ENCODE assay signal across 18 cellular contexts in the genomic region with DNA sequence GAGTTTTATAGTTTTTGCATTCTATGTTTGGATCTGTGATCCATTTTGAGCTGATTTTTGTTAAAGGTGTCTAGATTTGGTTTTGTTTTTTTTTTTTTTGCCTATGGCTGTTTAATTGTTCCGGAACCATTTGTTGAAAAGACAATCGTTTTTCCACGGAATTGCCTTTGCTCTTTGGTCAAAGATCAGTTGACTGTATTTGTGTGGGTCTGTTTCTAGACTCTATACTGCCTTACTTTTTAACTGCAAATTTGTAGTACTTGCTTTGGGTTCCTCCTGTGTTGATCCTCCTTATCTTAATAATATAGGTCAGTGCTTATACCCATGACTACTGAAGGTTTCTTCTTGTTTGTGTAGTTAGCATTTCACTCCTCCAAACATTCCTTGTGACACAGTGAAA.
"Had no signal": no experiment of that assay in that cellular context is flagged by ENCODE, and none has a peak within 500 bp of the region (broad histone marks: within the 10 kb centered on the region; RNA-seq: fewer than 3 reads in every experiment).

No MANE protein-coding gene starts in this region.

- H3K27ac ChIP-seq: colonic mucosa, heart left ventricle, left ventricle myocardium inferior, ovary, tibial artery, upper lobe of left lung, uterus had no signal

- DNase-seq: colonic mucosa; dermis blood vessel endothelial cell; heart left ventricle; immature natural killer cell; left ventricle myocardium inferior; mesendoderm; naive thymus-derived CD8-positive, alpha-beta T cell; ovary; right cardiac atrium; stimulated activated CD4-positive, alpha-beta T cell treated with anti-CD3 and anti-CD28 coated beads, Interleukin-4, amount 100 ng/mL, for 1 hour; stimulated activated CD8-positive, alpha-beta memory T cell treated with anti-CD3 and anti-CD28 coated beads, Interleukin-4, amount 100 ng/mL, for 48 hours; stimulated activated naive CD8-positive, alpha-beta T cell treated with anti-CD3 and anti-CD28 coated beads, Interleukin-15, Interleukin-2, amounts not matched to agents 100 U/mL and 50 U/mL, for 24 hours; tibial artery; upper lobe of left lung; uterus had no signal

- H3K36me3 ChIP-seq: colonic mucosa, heart left ventricle, left ventricle myocardium inferior, ovary, tibial artery, upper lobe of left lung, uterus had no signal

- FAIRE-seq: frontal cortex, keratinocyte had no signal

- ATAC-seq: heart left ventricle; naive thymus-derived CD8-positive, alpha-beta T cell; right cardiac atrium; stimulated activated effector memory CD8-positive, alpha-beta T cell treated with anti-CD3 and anti-CD28 coated beads, Interleukin-12 subunit alpha, Interleukin-12 subunit beta, amount 100 ng/mL, for 72 hours; stimulated activated naive CD8-positive, alpha-beta T cell treated with anti-CD3 and anti-CD28 coated beads, Interleukin-15, Interleukin-2, amounts not matched to agents 100 U/mL and 50 U/mL, for 24 hours had no signal

- H3K4me1 ChIP-seq: colonic mucosa, uterus had no signal

- H3K9me3 ChIP-seq: colonic mucosa, ovary, upper lobe of left lung, uterus had no signal

- H3K27me3 ChIP-seq: colonic mucosa, heart left ventricle, ovary, tibial artery, upper lobe of left lung, uterus had no signal

- H3K4me3 ChIP-seq: colonic mucosa, heart left ventricle, left ventricle myocardium inferior, ovary, tibial artery, upper lobe of left lung, uterus had no signal
